ENCODE assay signal across 10 cellular contexts in the genomic region with DNA sequence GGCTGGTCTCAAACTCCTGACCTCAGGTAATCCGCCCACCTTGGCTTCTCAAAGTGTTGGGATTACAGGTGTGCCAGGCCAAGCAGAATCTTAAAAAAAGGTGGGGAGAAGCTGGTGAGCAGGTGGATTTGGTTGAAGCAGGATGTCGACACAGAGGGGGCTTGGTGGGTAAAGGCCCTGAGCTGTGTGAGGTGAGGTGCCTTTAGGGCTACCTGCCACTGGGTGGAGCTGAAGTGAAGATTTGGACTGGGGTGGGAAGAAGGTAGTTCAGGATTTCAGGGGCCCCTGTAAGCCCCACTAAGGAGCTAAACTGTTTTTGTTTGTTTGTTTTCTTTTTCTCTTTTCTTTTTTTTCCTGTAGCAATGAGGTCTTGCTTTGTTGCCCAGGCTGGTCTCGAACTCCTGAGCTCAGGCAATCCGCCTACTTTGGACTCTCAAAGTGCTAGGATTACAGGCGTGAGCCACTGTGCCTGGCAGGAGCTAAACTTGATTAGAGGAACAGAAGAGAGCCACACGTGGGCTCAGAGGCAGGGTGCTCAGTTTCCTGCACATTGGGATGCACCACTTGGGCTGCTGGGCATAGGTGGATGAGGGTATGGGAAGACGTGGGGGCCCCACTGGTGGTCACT.
A peak's percentile ranks its signal among the peaks of the same experiment; 100 is the strongest.
DNase-seq lines count a peak whose midpoint lies in the region; ATAC-seq and TF ChIP-seq lines count a peak whose summit lies in the region.
"Had no signal": no experiment of that assay in that cellular context is flagged by ENCODE, and none has a peak within 500 bp of the region (broad histone marks: within the 10 kb centered on the region; RNA-seq: fewer than 3 reads in every experiment).

No MANE protein-coding gene starts in this region.

- H3K36me3 ChIP-seq in OCI-LY1 (ENCODE audit: insufficient read depth, low read length): no peaks in the 10 kb centered on the region; the same call in 1 of the 2 replicates

- TF ChIP-seq CTCF in AG09319 (IDR thresholded peaks at IDR 0.05; ENCODE audit: low read depth, low read length) (peak; percentile 41), OCI-LY1 (IDR thresholded peaks at IDR 0.05; ENCODE audit: low read length) (peak; percentile 39)

- H4K20me1 ChIP-seq in OCI-LY1 (ENCODE audit: insufficient read depth, low read length): no peaks in the 10 kb centered on the region

- H3K4me2 ChIP-seq in OCI-LY1 (ENCODE audit: low read length): no peak overlapping the region

- H3K9me2 ChIP-seq in OCI-LY1 (ENCODE audit: low read depth, low read length): no peaks in the 10 kb centered on the region

- no peaks in the 10 kb centered on the region for H3K4me1 ChIP-seq in OCI-LY1 (ENCODE audit: insufficient read depth, low read length, severe bottlenecking)

- no peaks in the 10 kb centered on the region for H3K79me2 ChIP-seq in OCI-LY1 (ENCODE audit: insufficient read depth, low read length)

- peaks cover 4% of the 10 kb centered on the region; the same call in 1 of the 2 replicates for H3K27me3 ChIP-seq in OCI-LY1 (ENCODE audit: insufficient read depth, low read length)

- H3K27ac ChIP-seq in OCI-LY1 (ENCODE audit: low read depth, low read length, poor library complexity, severe bottlenecking): no peak overlapping the region

- DNase-seq in AG09319 (ENCODE audit: extremely low read depth, low read depth): no peak
- DNase-seq in ELR (ENCODE audit: low read depth): peak; percentile 55
- DNase-seq in germinal center (ENCODE audit: low spot score): peak; percentile 69
- no peak for DNase-seq in DMS153 treated with DMSO at 0.1 percent for 48 hours (lab: John Stamatoyannopoulos, UW; ENCODE audit: unreplicated experiment)
- DNase-seq in NCI-H1048 (lab: John Stamatoyannopoulos, UW): no peak
- DNase-seq in cerebellar cortex (ENCODE audit: low spot score): no peak
- DNase-seq: NCI-H526 treated with DMSO at 0.1 percent for 48 hours had no signal

- H3K4me3 ChIP-seq in OCI-LY1 (ENCODE audit: low read depth, low read length, poor library complexity, severe bottlenecking): no peak overlapping the region
- H3K4me3 ChIP-seq: lung had no signal

- no peaks in the 10 kb centered on the region for H3K9me3 ChIP-seq in OCI-LY1 (ENCODE audit: low read length)

- H2AFZ ChIP-seq in OCI-LY1 (ENCODE audit: low read length): no peak overlapping the region

- H3K9ac ChIP-seq in OCI-LY1 (ENCODE audit: low read length): no peak overlapping the region

- ATAC-seq in HG03521 (IDR thresholded peaks at IDR 0.05; ENCODE audit: unreplicated experiment): no peak

- H3F3A ChIP-seq in OCI-LY1 (ENCODE audit: insufficient read depth, low read length): no peaks in the 10 kb centered on the region

Comparison
In these comparisons a context has a peak if more than half of its experiments do, and no peak if none do; other contexts are left out.
1. DNase-seq: peak in ELR (single experiment) and germinal center (single experiment); none in AG09319 (single experiment), DMS153 treated with DMSO at 0.1 percent for 48 hours (single experiment), NCI-H1048 (single experiment) and cerebellar cortex (single experiment).